In genomic region chr14:81366259-81366658, GRCh38 we compare ENCODE assay signal across 16 cellular contexts. TPM values are rescaled to one million over a fixed set of nuclear protein-coding genes. Genes with fewer than 3 reads are reported as not detected.
DNase-seq lines count a peak whose midpoint lies in the region; ATAC-seq and TF ChIP-seq lines count a peak whose summit lies in the region.
"Had no signal": no experiment of that assay in that cellular context is flagged by ENCODE, and none has a peak within 500 bp of the region (broad histone marks: within the 10 kb centered on the region; RNA-seq: fewer than 3 reads in every experiment).

No MANE protein-coding gene starts in this region.

- H3K9ac ChIP-seq in PC-3 (ENCODE audit: low read length) = peak overlapping the region; percentile 20; the same call in 1 of the 2 replicates
- H3K9ac ChIP-seq in neural progenitor cell = no peak overlapping the region

- H3K27ac Mint-ChIP-seq in neural progenitor cell = peak overlapping the region; percentile 66

- BruUV-seq in PC-3 (replicated peaks; lab: Mats Ljungman, UMichigan) = no TSS peak

- H2AFZ ChIP-seq in PC-3 (ENCODE audit: low read length) (no peak overlapping the region), neural progenitor cell (replicated peaks) (peak overlapping the region; percentile 9)

- H3K36me3 Mint-ChIP-seq in neural progenitor cell = peaks cover 16% of the 10 kb centered on the region

- no peaks in the 10 kb centered on the region for H3F3A ChIP-seq in PC-3 (ENCODE audit: low read length, unreplicated experiment)
- H3F3A ChIP-seq in neural progenitor cell (ENCODE audit: low read depth) = no peaks in the 10 kb centered on the region

- H3K4me1 Mint-ChIP-seq in neural progenitor cell = peaks cover 42% of the 10 kb centered on the region

- WGBS in esophagus, 2 donors = 27 to 41% methylated on average over 6 of the region's 6 CpGs
- 9% methylated on average over 6 of the region's 6 CpGs for WGBS in aorta, 2 donors

- H3K4me1 ChIP-seq in PC-3 (ENCODE audit: insufficient read depth, low read length) (peaks cover 13% of the 10 kb centered on the region), esophagus (ENCODE audit: control insufficient read depth in 2 of 2, insufficient read depth in 2 of 2, low read length in 1 of 2) (peaks cover 0 to 12% of the 10 kb centered on the region in 2 donors), neural progenitor cell (peaks cover 38% of the 10 kb centered on the region), aorta (ENCODE audit: control insufficient read depth in 1 of 2, insufficient read depth in 2 of 2, low read length in 2 of 2) (no peaks in the 10 kb centered on the region), HAP-1 (no peaks in the 10 kb centered on the region)

- H3K27me3 Mint-ChIP-seq in neural progenitor cell (ENCODE audit: insufficient read depth, low read depth) = no peaks in the 10 kb centered on the region

- H3K79me2 ChIP-seq in PC-3 (ENCODE audit: low read length) = no peaks in the 10 kb centered on the region
- no peaks in the 10 kb centered on the region for H3K79me2 ChIP-seq in neural progenitor cell (ENCODE audit: low read depth)

- POLR2A ChIA-PET in PC-3 (lab: Charles Lee; ENCODE audit: unreplicated experiment) = interaction anchor here (0.6 kb wide), 2 partner anchors 89 to 147 kb away, joined by 3 to 24 read pairs; no protein-coding TSS in a partner anchor

- peak overlapping the region; percentile 49 for H3K4me2 ChIP-seq in PC-3 (ENCODE audit: low read length)
- H3K4me2 ChIP-seq in neural progenitor cell = peak overlapping the region; percentile 38

- H3K4me3 ChIP-seq in PC-3 (ENCODE audit: low read length) (no peak overlapping the region), esophagus (ENCODE audit: low read depth in 1 of 2, low read length in 2 of 2) (no peak overlapping the region), neural progenitor cell (no peak overlapping the region), aorta (ENCODE audit: low read length in 2 of 2) (no peak overlapping the region), HAP-1 (no peak overlapping the region)

- H3K9me3 Mint-ChIP-seq in neural progenitor cell = no peaks in the 10 kb centered on the region

- intact Hi-C loops in PC-3 (cut with micrococcal nuclease) (loop anchor here (2.0 kb wide), 1 partner anchor 17 kb away; no protein-coding TSS in a partner anchor), aorta (cut with DNase I) (no loop called here)

- ATAC-seq in PC-3 = peak; percentile 99
- ATAC-seq in aorta (ENCODE audit: low FRiP score) = no peak
- ATAC-seq: Panc1 had no signal

- CTCF ChIA-PET in PC-3 (lab: Charles Lee) = interaction anchor here (0.7 kb wide), 1 partner anchor 97 kb away, joined by 3 read pairs; no protein-coding TSS in a partner anchor

- H3K4me3 Mint-ChIP-seq in neural progenitor cell = no peak overlapping the region

- H3K27ac ChIP-seq in PC-3 (ENCODE audit: low read length) (peak overlapping the region; percentile 44), esophagus (ENCODE audit: low read depth in 2 of 2, low read length in 1 of 2) (peak overlapping the region; percentile 34), neural progenitor cell (peak overlapping the region; percentile 52), aorta (ENCODE audit: low read depth in 1 of 2, low read length in 2 of 2) (no peak overlapping the region)
- H3K27ac ChIP-seq: HL-60 had no signal

- DNase-seq in Daoy (ENCODE audit: low read depth) = peak; percentile 45
- peak; percentile 72 for DNase-seq in PC-3
- peak; percentile 21 for DNase-seq in neural progenitor cell (ENCODE audit: low spot score)
- DNase-seq in aorta = no peak
- DNase-seq in HAP-1 (ENCODE audit: low spot score in 2 of 2) = no peak
- DNase-seq in NCI-H510A treated with DMSO at 0.1 percent for 48 hours (lab: John Stamatoyannopoulos, UW) = no peak
- no peak for DNase-seq in OCI-M1 (lab: John Stamatoyannopoulos, UW)
- DNase-seq: activated effector memory CD4-positive, alpha-beta T cell treated with Interleukin-2 at 50 U/mL for 16 hours; AML-193; central memory CD4-positive, alpha-beta T cell; stimulated activated CD4-positive, alpha-beta T cell treated with anti-CD3 and anti-CD28 coated beads, Interleukin-4, amount 100 ng/mL, for 24 hours; stimulated activated naive CD4-positive, alpha-beta T cell treated with Interleukin-2 at 50 U/mL for 16 hours; T-helper 2 cell had no signal

- no peak for TF ChIP-seq CTCF in PC-3 (conservative IDR thresholded peaks at IDR 0.05; ENCODE audit: low read depth, low read length)
- TF ChIP-seq CTCF in neural progenitor cell (IDR thresholded peaks at IDR 0.05) = no peak

- in situ Hi-C loops in HAP-1 (cut with MboI; ENCODE audit: low sequenced_read_pairs) = no loop called here

- no peaks in the 10 kb centered on the region for H3K27me3 ChIP-seq in PC-3 (ENCODE audit: low read length)
- no peaks in the 10 kb centered on the region for H3K27me3 ChIP-seq in esophagus (ENCODE audit: control insufficient read depth in 1 of 2, insufficient read depth in 2 of 2, low read length in 2 of 2)
- no peaks in the 10 kb centered on the region for H3K27me3 ChIP-seq in neural progenitor cell
- H3K27me3 ChIP-seq in aorta (ENCODE audit: control insufficient read depth in 1 of 2, insufficient read depth in 2 of 2, low read length in 1 of 2) = no peaks in the 10 kb centered on the region
- H3K27me3 ChIP-seq in HAP-1 (ENCODE audit: low read depth) = no peaks in the 10 kb centered on the region

- H3K36me3 ChIP-seq in PC-3 (ENCODE audit: low read depth, low read length) = no peaks in the 10 kb centered on the region
- H3K36me3 ChIP-seq in esophagus (ENCODE audit: control insufficient read depth in 2 of 2, insufficient read depth in 2 of 2, low read length in 1 of 2) = peaks cover 0 to 2% of the 10 kb centered on the region in 2 donors
- H3K36me3 ChIP-seq in neural progenitor cell = no peaks in the 10 kb centered on the region
- no peaks in the 10 kb centered on the region for H3K36me3 ChIP-seq in aorta (ENCODE audit: control insufficient read depth in 1 of 2, insufficient read depth in 2 of 2, low read length in 1 of 2)
- peaks cover 2% of the 10 kb centered on the region; the same call in 1 of the 2 replicates for H3K36me3 ChIP-seq in HAP-1 (replicated peaks)

- H4K20me1 ChIP-seq in PC-3 (ENCODE audit: low read length) (no peaks in the 10 kb centered on the region), neural progenitor cell (ENCODE audit: low read depth) (no peaks in the 10 kb centered on the region)

- H3K9me2 ChIP-seq in PC-3 (replicated peaks; ENCODE audit: low read length) = no peaks in the 10 kb centered on the region

- no peaks in the 10 kb centered on the region for H3K9me3 ChIP-seq in PC-3 (ENCODE audit: low read length)
- H3K9me3 ChIP-seq in esophagus (ENCODE audit: control insufficient read depth in 2 of 2, insufficient read depth in 1 of 2, low read depth in 1 of 2, low read length in 1 of 2) = no peaks in the 10 kb centered on the region
- no peaks in the 10 kb centered on the region for H3K9me3 ChIP-seq in neural progenitor cell (ENCODE audit: low read depth)
- H3K9me3 ChIP-seq in aorta (ENCODE audit: control insufficient read depth, low read length) = no peaks in the 10 kb centered on the region
- H3K9me3 ChIP-seq in HAP-1 = no peaks in the 10 kb centered on the region

RNA-seq across cellular contexts. Expression of gene STON2, which starts 33.9 kb away (rescaled TPM):
- 7.8 and 10.5 TPM in 2 replicates for total RNA-seq in Daoy (2014; rRNA removed; shearing (Covaris generic))
- total RNA-seq in PC-3 (2014; rRNA removed) = 12.3 and 16.1 TPM in 2 replicates
- polyA plus RNA-seq in esophagus = 10 to 100 TPM in 1 of 2 donors, 1 to 10 TPM in 1; 8.5 to 20.4 TPM
- 25.0 and 31.1 TPM in 2 replicates for total RNA-seq in neural progenitor cell (ENCODE audit: low replicate concordance)
- 10 to 100 TPM; 10.4 to 20.5 TPM for total RNA-seq in aorta
- polyA plus RNA-seq in aorta = 1 to 10 TPM in 1 of 2 donors, under 1 TPM in 1; 0.03 to 2.3 TPM

Comparison
In these comparisons a context has a peak if more than half of its experiments do, and no peak if none do; other contexts are left out.
1. DNase-seq: peak in Daoy (single experiment), PC-3 (single experiment) and neural progenitor cell (single experiment); none in aorta (0 of 2), HAP-1 (0 of 2), NCI-H510A treated with DMSO at 0.1 percent for 48 hours (single experiment) and OCI-M1 (single experiment).
2. H3K27ac ChIP-seq: peak in PC-3 (single experiment), esophagus (2 of 2) and neural progenitor cell (single experiment); none in aorta (0 of 2).